ENCODE assay signal across 9 cellular contexts in genomic region chr19:54518844-54519243, GRCh38. TPM values are rescaled to one million over a fixed set of nuclear protein-coding genes. Genes with fewer than 3 reads are reported as not detected.
DNase-seq lines count a peak whose midpoint lies in the region; ATAC-seq, FAIRE-seq and TF ChIP-seq lines count a peak whose summit lies in the region.
"Had no signal": no experiment of that assay in that cellular context is flagged by ENCODE, and none has a peak within 500 bp of the region (broad histone marks: within the 10 kb centered on the region; RNA-seq: fewer than 3 reads in every experiment).

No MANE protein-coding gene starts in this region.

- H3K4me2 ChIP-seq in H9 (ENCODE audit: insufficient read depth, insufficient read length, low read length): no peak overlapping the region

- H3K4me3 ChIP-seq in bronchial epithelial cell (ENCODE audit: low read depth, low read length) (no peak overlapping the region), right cardiac atrium (ENCODE audit: low read length) (no peak overlapping the region)

- FAIRE-seq in bronchial epithelial cell (lab: Jason Lieb, UNC): no peak
- FAIRE-seq: astrocyte had no signal

- no peak overlapping the region for H3K27ac ChIP-seq in right cardiac atrium (ENCODE audit: low read length)
- no peak overlapping the region for H3K27ac ChIP-seq in H9 (ENCODE audit: insufficient read length, low read depth, low read length)

- no peak overlapping the region for H3K23ac ChIP-seq in H9 (ENCODE audit: insufficient read length, low read depth, low read length)

- H3K9me3 ChIP-seq in right cardiac atrium (ENCODE audit: control insufficient read depth, low read length): no peaks in the 10 kb centered on the region
- peaks cover 75% of the 10 kb centered on the region for H3K9me3 ChIP-seq in H9 (ENCODE audit: control insufficient read depth, low read depth, low read length)

- TF ChIP-seq CTCF in bronchial epithelial cell (IDR thresholded peaks at IDR 0.05; ENCODE audit: insufficient read depth, low read length, severe bottlenecking) (no peak), H9 (conservative IDR thresholded peaks at IDR 0.05) (no peak)

- H3K14ac ChIP-seq in H9 (ENCODE audit: insufficient read depth, low read length): no peak overlapping the region

- H4K91ac ChIP-seq in H9 (ENCODE audit: insufficient read length, low read depth, low read length): no peak overlapping the region

- H3T11ph ChIP-seq in H9 (ENCODE audit: low read length): no peak overlapping the region

- H2AK5ac ChIP-seq in H9 (ENCODE audit: insufficient read length, low read length): no peak overlapping the region

- WGBS in right cardiac atrium: 43% methylated on average over 5 of the region's 5 CpGs
- no CpG with 5 or more reads among the region's 5 CpGs for WGBS in H9 (ENCODE audit: extremely low coverage, insufficient read length, low lambda C conversion rate)

- no peak for ATAC-seq in right cardiac atrium

- H3K18ac ChIP-seq in H9 (ENCODE audit: insufficient read length, low read depth, low read length): no peak overlapping the region

- no peak overlapping the region for H3K27ac Mint-ChIP-seq in H9

- DNase-seq in ELR (ENCODE audit: low read depth) (peak; percentile 10), GM19240 (ENCODE audit: insufficient read length, low spot score) (peak; percentile 35), NCI-H226 (peak; percentile 63), bronchial epithelial cell (ENCODE audit: low read depth) (peak; percentile 50), right cardiac atrium (no peak), NCI-H146 treated with DMSO at 0.1 percent for 48 hours (lab: John Stamatoyannopoulos, UW; ENCODE audit: unreplicated experiment) (no peak), H9 (no peak), NCI-H128 (lab: John Stamatoyannopoulos, UW; ENCODE audit: unreplicated experiment) (no peak)

- H3K36me3 ChIP-seq in bronchial epithelial cell (ENCODE audit: control insufficient read depth, insufficient read depth, low read length): no peaks in the 10 kb centered on the region

- no peak overlapping the region for H3K9ac ChIP-seq in H9 (ENCODE audit: extremely low read depth, insufficient read length, low read length)

- no peak overlapping the region for H3K4ac ChIP-seq in H9 (ENCODE audit: low read depth, low read length)

- no peaks in the 10 kb centered on the region for H3K79me2 ChIP-seq in H9 (ENCODE audit: insufficient read depth, low read length)

- H3K27me3 Mint-ChIP-seq in H9 (ENCODE audit: low read depth): peaks cover 6% of the 10 kb centered on the region

- H3K23me2 ChIP-seq in H9 (ENCODE audit: insufficient read length, low read depth, low read length, poor library complexity, severe bottlenecking): no peaks in the 10 kb centered on the region

- no peak overlapping the region for H2BK12ac ChIP-seq in H9 (ENCODE audit: insufficient read length, low read depth, low read length)

- H2BK15ac ChIP-seq in H9 (ENCODE audit: low read depth, low read length): no peak overlapping the region

- H2AFZ ChIP-seq in H9 (ENCODE audit: low read length): no peak overlapping the region

- H2BK5ac ChIP-seq in H9 (ENCODE audit: insufficient read length, low read length): no peak overlapping the region

- peaks cover 94 to 98% of the 10 kb centered on the region in 2 experiments for H3K9me3 Mint-ChIP-seq in H9

- no peak overlapping the region for H3K56ac ChIP-seq in H9 (ENCODE audit: insufficient read length, low read depth, low read length)

- no peak overlapping the region for H2BK20ac ChIP-seq in H9 (ENCODE audit: low read depth, low read length, poor library complexity, severe bottlenecking)

- no peak overlapping the region for H2BK120ac ChIP-seq in H9 (ENCODE audit: low read depth, low read length, poor library complexity, severe bottlenecking)

- no peak overlapping the region for H4K5ac ChIP-seq in H9 (ENCODE audit: insufficient read length, low read depth, low read length)

- no peak overlapping the region for H4K8ac ChIP-seq in H9 (replicated peaks; ENCODE audit: insufficient read length, low read depth, low read length)

- H3K27me3 ChIP-seq in bronchial epithelial cell (ENCODE audit: control insufficient read depth, insufficient read depth, low read length): no peaks in the 10 kb centered on the region
- no peaks in the 10 kb centered on the region for H3K27me3 ChIP-seq in right cardiac atrium (ENCODE audit: control insufficient read depth, insufficient read depth)
- no peaks in the 10 kb centered on the region for H3K27me3 ChIP-seq in H9 (ENCODE audit: insufficient read depth, low read length)

- H3K4me3 Mint-ChIP-seq in H9: no peak overlapping the region; a peak in 1 of 5 replicates

- H3K4me1 ChIP-seq in right cardiac atrium (ENCODE audit: control insufficient read depth, insufficient read depth, low read length) (no peaks in the 10 kb centered on the region), H9 (ENCODE audit: insufficient read depth, low read length) (no peaks in the 10 kb centered on the region)

- intact Hi-C loops in right cardiac atrium (cut with DNase I): no loop called here

- H3K79me1 ChIP-seq in H9 (ENCODE audit: insufficient read depth, low read depth, low read length, poor library complexity, severe bottlenecking): no peaks in the 10 kb centered on the region

- H4K20me1 ChIP-seq in H9 (ENCODE audit: control insufficient read depth, insufficient read depth, insufficient read length): no peaks in the 10 kb centered on the region

- peaks cover 6 to 49% (median 19%) of the 10 kb centered on the region in 3 experiments; a peak in 6 of 7 replicates for H3K36me3 Mint-ChIP-seq in H9 (ENCODE audit: insufficient read depth in 1 of 3, low read depth in 3 of 3)

- H3K4me1 Mint-ChIP-seq in H9: no peaks in the 10 kb centered on the region

RNA-seq across cellular contexts. Expression of gene LAIR2, which starts 16.2 kb away (rescaled TPM):
- total RNA-seq in bronchial epithelial cell (not detected in 2 replicates), right cardiac atrium (not detected), H9 (2021) (not detected in 2 replicates)
- polyA plus RNA-seq in right cardiac atrium: not detected
- total RNA-seq: astrocyte had no signal

RNA-seq across cellular contexts. Expression of gene CDC42EP5, which starts 45.7 kb away (rescaled TPM):
- 18.2 and 20.4 TPM in 2 replicates for total RNA-seq in bronchial epithelial cell
- 10 to 100 TPM; 10.4 to 22.5 (median 12.8) TPM for total RNA-seq in right cardiac atrium
- 10.8 TPM for polyA plus RNA-seq in right cardiac atrium
- 1.6 and 2.9 TPM in 2 replicates for total RNA-seq in H9 (2021)

RNA-seq across cellular contexts. Expression of gene LILRA2, which starts 54.7 kb away (rescaled TPM):
- not detected in 2 replicates for total RNA-seq in bronchial epithelial cell
- total RNA-seq in right cardiac atrium: 1 to 10 TPM; 1.6 to 5.6 (median 3.4) TPM
- 0.88 TPM for polyA plus RNA-seq in right cardiac atrium
- not detected in 2 replicates for total RNA-seq in H9 (2021)
- total RNA-seq: astrocyte had no signal

RNA-seq across cellular contexts. Expression of gene LENG9, which starts 55.3 kb away (rescaled TPM):
- total RNA-seq in bronchial epithelial cell (6.5 and 15.0 TPM in 2 replicates), right cardiac atrium (1 to 10 TPM; 2.1 to 4.1 (median 2.7) TPM), H9 (2021) (3.7 and 3.8 TPM in 2 replicates)
- 2.3 TPM for polyA plus RNA-seq in right cardiac atrium

Comparison
In these comparisons a context has a peak if more than half of its experiments do, and no peak if none do; other contexts are left out.
1. DNase-seq: peak in ELR (single experiment), GM19240 (single experiment), NCI-H226 (single experiment) and bronchial epithelial cell (single experiment); none in right cardiac atrium (0 of 3), NCI-H146 treated with DMSO at 0.1 percent for 48 hours (single experiment), H9 (single experiment) and NCI-H128 (single experiment).